14 cellular contexts compared by ENCODE assay signal in genomic region chr22:17265649-17266248, GRCh38. TPM values are rescaled to one million over a fixed set of nuclear protein-coding genes. Genes with fewer than 3 reads are reported as not detected.
DNase-seq lines count a peak whose midpoint lies in the region; ATAC-seq and TF ChIP-seq lines count a peak whose summit lies in the region.
"Had no signal": no experiment of that assay in that cellular context is flagged by ENCODE, and none has a peak within 500 bp of the region (broad histone marks: within the 10 kb centered on the region; RNA-seq: fewer than 3 reads in every experiment).

No MANE protein-coding gene starts in this region.

- 33 to 51% (median 45%) methylated on average over 8 to 10 of the region's 10 CpGs for WGBS in psoas muscle, 3 donors
- 89 to 97% methylated on average over 6 to 8 of the region's 10 CpGs for WGBS in gastroesophageal sphincter (ENCODE audit: low coverage in 1 of 2), 2 donors

- H3K27me3 Mint-ChIP-seq in GM23338 (ENCODE audit: insufficient read depth, low read depth, poor library complexity) = peaks cover 35% of the 10 kb centered on the region
- H3K27me3 Mint-ChIP-seq: CD4-positive, alpha-beta T cell; naive B cell had no signal

- no peak for TF ChIP-seq CTCF in GM23338 (conservative IDR thresholded peaks at IDR 0.05; ENCODE audit: low read depth in 2 of 2)
- no peak for TF ChIP-seq CTCF in Peyer's patch (IDR thresholded peaks at IDR 0.05)
- no peak for TF ChIP-seq CTCF in psoas muscle (IDR thresholded peaks at IDR 0.05)
- TF ChIP-seq CTCF in gastroesophageal sphincter (IDR thresholded peaks at IDR 0.05) = no peak
- no peak for TF ChIP-seq CTCF in upper lobe of right lung (IDR thresholded peaks at IDR 0.05)

- no peak for TF ChIP-seq EP300 in gastroesophageal sphincter (IDR thresholded peaks at IDR 0.05)

- no peak overlapping the region for H2AFZ ChIP-seq in GM23338

- TF ChIP-seq POLR2A in Peyer's patch (IDR thresholded peaks at IDR 0.05) (no peak), gastroesophageal sphincter (IDR thresholded peaks at IDR 0.05) (no peak)

- no peaks in the 10 kb centered on the region; the same call in 2 of the 3 replicates for H3K9me3 Mint-ChIP-seq in GM23338
- H3K9me3 Mint-ChIP-seq: CD4-positive, alpha-beta T cell; naive B cell had no signal

- H3K36me3 ChIP-seq in GM23338 (ENCODE audit: insufficient read depth) (no peaks in the 10 kb centered on the region), Peyer's patch (no peaks in the 10 kb centered on the region), psoas muscle (ENCODE audit: insufficient read depth in 1 of 2, low read depth in 1 of 2) (no peaks in the 10 kb centered on the region), gastroesophageal sphincter (no peaks in the 10 kb centered on the region), upper lobe of right lung (no peaks in the 10 kb centered on the region)
- H3K36me3 ChIP-seq: adrenal gland had no signal

- intact Hi-C loops in psoas muscle (cut with DNase I) (loop anchor here (2.0 to 10.0 kb wide), 4 partner anchors 47 to 229 kb away; no protein-coding TSS in a partner anchor), upper lobe of right lung (cut with DNase I) (no loop called here)

- no peaks in the 10 kb centered on the region for H4K20me1 ChIP-seq in GM23338 (replicated peaks; ENCODE audit: insufficient read depth)

- ATAC-seq in GM23338 (no peak), psoas muscle (peak in 1 of 4 donors; percentile 10), HG03342 (IDR thresholded peaks at IDR 0.05; ENCODE audit: unreplicated experiment) (no peak), gastroesophageal sphincter (no peak), upper lobe of right lung (no peak)

- H3K27me3 ChIP-seq in GM23338 (ENCODE audit: insufficient read depth) (no peaks in the 10 kb centered on the region), Peyer's patch (no peaks in the 10 kb centered on the region), psoas muscle (ENCODE audit: insufficient read depth in 3 of 3, low read length in 2 of 3) (no peaks in the 10 kb centered on the region), gastroesophageal sphincter (peaks cover 22% of the 10 kb centered on the region), upper lobe of right lung (no peaks in the 10 kb centered on the region)
- H3K27me3 ChIP-seq: adrenal gland had no signal

- H3K4me1 ChIP-seq in GM23338 (ENCODE audit: insufficient read depth) = peaks cover 73% of the 10 kb centered on the region
- H3K4me1 ChIP-seq in Peyer's patch = peaks cover 0 to 44% (median 0%) of the 10 kb centered on the region in 4 donors
- H3K4me1 ChIP-seq in psoas muscle = peaks cover 31% of the 10 kb centered on the region
- no peaks in the 10 kb centered on the region for H3K4me1 ChIP-seq in gastroesophageal sphincter
- H3K4me1 ChIP-seq in upper lobe of right lung = peaks cover 13% of the 10 kb centered on the region
- H3K4me1 ChIP-seq: adrenal gland had no signal

- H3K27ac ChIP-seq in GM23338 (ENCODE audit: low read depth) = peak overlapping the region; percentile 99
- peak overlapping the region in 3 of 4 donors; percentile 57 to 87 (median 75) for H3K27ac ChIP-seq in Peyer's patch
- H3K27ac ChIP-seq in psoas muscle = peak overlapping the region; percentile 97
- no peak overlapping the region for H3K27ac ChIP-seq in gastroesophageal sphincter
- no peak overlapping the region for H3K27ac ChIP-seq in upper lobe of right lung
- H3K27ac ChIP-seq: adrenal gland had no signal

- no peaks in the 10 kb centered on the region for H3K9me2 ChIP-seq in GM23338 (ENCODE audit: insufficient read depth)

- H3K4me3 Mint-ChIP-seq in GM23338 = peak overlapping the region; percentile 71
- H3K4me3 Mint-ChIP-seq: CD4-positive, alpha-beta T cell had no signal

- peaks cover 29% of the 10 kb centered on the region for H3K79me2 ChIP-seq in GM23338 (replicated peaks; ENCODE audit: insufficient read depth)

- peak overlapping the region; percentile 95 for H3K27ac Mint-ChIP-seq in GM23338

- H3K4me2 ChIP-seq in GM23338 = peak overlapping the region; percentile 73

- H3K4me3 ChIP-seq in GM23338 = peak overlapping the region; percentile 44
- H3K4me3 ChIP-seq in Peyer's patch = peak overlapping the region in 2 of 4 donors; percentile 29 to 40
- H3K4me3 ChIP-seq in iPS-18c (ENCODE audit: insufficient read depth, low read depth, low read length) = peak overlapping the region; percentile 39
- no peak overlapping the region for H3K4me3 ChIP-seq in psoas muscle
- H3K4me3 ChIP-seq in gastroesophageal sphincter = no peak overlapping the region
- no peak overlapping the region for H3K4me3 ChIP-seq in upper lobe of right lung
- H3K4me3 ChIP-seq: adrenal gland had no signal

- no peaks in the 10 kb centered on the region for H3K9me3 ChIP-seq in Peyer's patch
- H3K9me3 ChIP-seq in iPS-18c (ENCODE audit: control insufficient read depth, insufficient read depth, low read length) = no peaks in the 10 kb centered on the region
- H3K9me3 ChIP-seq in psoas muscle = no peaks in the 10 kb centered on the region
- H3K9me3 ChIP-seq in gastroesophageal sphincter = no peaks in the 10 kb centered on the region
- no peaks in the 10 kb centered on the region for H3K9me3 ChIP-seq in upper lobe of right lung
- H3K9me3 ChIP-seq: adrenal gland had no signal

- DNase-seq in GM23338 (ENCODE audit: low spot score) = no peak
- DNase-seq in Peyer's patch = peak in 2 of 3 donors; percentile 55 to 61
- DNase-seq in psoas muscle = no peak
- no peak for DNase-seq in upper lobe of right lung
- DNase-seq in DMS 273 (lab: John Stamatoyannopoulos, UW; ENCODE audit: unreplicated experiment) = no peak
- DNase-seq: adrenal gland; naive B cell; NCI-H2029 treated with DMSO at 0.1 percent for 48 hours; NK-92 treated with Interleukin-12 subunit alpha and Interleukin-12 subunit beta, amount 100 ng/mL, for 24 hours had no signal

- H3F3A ChIP-seq in GM23338 (replicated peaks; ENCODE audit: low read depth) = peaks cover 41% of the 10 kb centered on the region

- H3K36me3 Mint-ChIP-seq in GM23338 (ENCODE audit: low read depth) = peaks cover 24% of the 10 kb centered on the region; the same call in 2 of the 3 replicates
- H3K36me3 Mint-ChIP-seq: naive B cell had no signal

- H3K4me1 Mint-ChIP-seq in GM23338 = peaks cover 89% of the 10 kb centered on the region

TF ChIP-seq in GM23338, 12 proteins besides CTCF, POLR2A, EP300 and RAD21 (continues in another document):
- TF ChIP-seq NANOG (IDR thresholded peaks at IDR 0.05; ENCODE audit: borderline replicate concordance) = no peak
- TF ChIP-seq POLR2AphosphoS5 (IDR thresholded peaks at IDR 0.05; ENCODE audit: low read depth) = no peak

RNA-seq across cellular contexts. Expression of gene ADA2, which starts 46.5 kb away (rescaled TPM):
- 29.3 and 42.6 TPM in 2 replicates for total RNA-seq in GM23338 (2014; rRNA removed; shearing (Covaris generic))
- polyA plus RNA-seq in GM23338 (2016; fragmentation: Nextera tagmentation; extraction: Ambion mirVana) (10.7 and 11.2 TPM in 2 replicates), psoas muscle (1 to 10 TPM; 1.8 to 2.6 (median 2.1) TPM)
- total RNA-seq in Peyer's patch (10 to 100 TPM in 2 of 4 donors, 1 to 10 TPM in 2; 7.4 to 52.8 (median 14.2) TPM), psoas muscle (1 to 10 TPM; 3.1 to 7.6 (median 6.1) TPM), gastroesophageal sphincter (10 to 100 TPM in 1 of 4 donors, 1 to 10 TPM in 3; 4.7 to 16.4 (median 5.4) TPM), upper lobe of right lung (82.2 TPM)
- total RNA-seq: G401 had no signal

Comparison
In these comparisons a context has a peak if more than half of its experiments do, and no peak if none do; other contexts are left out.
1. DNase-seq: peak in Peyer's patch (2 of 3); none in GM23338 (single experiment), psoas muscle (0 of 2), upper lobe of right lung (single experiment) and DMS 273 (single experiment).
2. H3K27ac ChIP-seq: peak in GM23338 (single experiment), Peyer's patch (3 of 4) and psoas muscle (single experiment); none in gastroesophageal sphincter (0 of 4) and upper lobe of right lung (single experiment).
3. H3K4me3 ChIP-seq: peak in GM23338 (single experiment) and iPS-18c (single experiment); none in psoas muscle (single experiment), gastroesophageal sphincter (0 of 2) and upper lobe of right lung (single experiment).